In the genomic region with DNA sequence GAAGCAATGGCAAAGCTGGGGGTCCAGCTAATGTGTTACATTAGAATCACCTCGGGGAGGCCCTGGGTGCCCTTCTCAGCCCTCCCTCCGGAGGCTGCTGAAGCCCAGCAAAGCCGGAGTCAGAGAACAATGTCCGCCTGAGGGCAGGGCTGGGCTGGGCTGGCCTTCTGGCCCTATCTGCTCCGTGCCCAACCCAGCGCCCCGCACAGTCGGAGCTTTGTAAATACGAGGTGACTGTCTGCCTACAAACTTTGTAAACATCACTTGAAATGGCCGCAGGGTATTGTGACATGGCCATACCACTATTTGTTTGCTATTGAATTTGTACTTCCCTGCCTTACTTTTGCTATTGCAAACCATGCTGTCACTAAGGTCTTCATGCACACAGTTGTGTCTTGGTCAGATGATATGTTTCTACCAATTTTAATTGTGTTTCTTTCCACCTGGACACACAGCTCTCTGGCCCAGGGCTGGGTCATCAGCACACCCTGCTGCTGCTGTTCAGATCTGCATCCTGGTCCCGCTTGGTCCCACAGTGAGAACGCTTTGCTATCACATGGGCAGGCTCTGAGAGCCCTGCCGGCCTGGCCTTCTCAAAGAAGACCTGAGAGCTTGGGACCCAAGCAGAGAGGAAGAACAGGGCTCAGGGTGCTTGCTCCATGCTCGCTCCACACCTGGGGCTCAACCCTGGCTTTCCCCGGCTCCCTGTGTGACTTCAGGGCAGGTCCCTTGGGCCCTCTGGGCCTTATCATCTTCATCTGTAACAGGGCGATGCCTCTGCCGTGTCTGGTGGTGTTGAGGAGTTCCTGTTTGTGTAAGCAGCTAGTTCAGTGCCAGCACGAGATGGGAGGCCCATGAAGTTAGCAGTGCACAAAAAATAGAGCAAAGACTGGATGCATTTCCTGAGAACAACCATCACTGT, we compare ENCODE assay signal across 9 cellular contexts.
DNase-seq lines count a peak whose midpoint lies in the region; ATAC-seq, FAIRE-seq and TF ChIP-seq lines count a peak whose summit lies in the region.
"Had no signal": no experiment of that assay in that cellular context is flagged by ENCODE, and none has a peak within 500 bp of the region (broad histone marks: within the 10 kb centered on the region; RNA-seq: fewer than 3 reads in every experiment).

No MANE protein-coding gene starts in this region.

- H3K79me2 ChIP-seq in parathyroid adenoma: peaks cover 2% of the 10 kb centered on the region

- H3K4me1 ChIP-seq in parathyroid adenoma: peaks cover 20% of the 10 kb centered on the region
- peaks cover 0 to 13% (median 0%) of the 10 kb centered on the region in 4 donors for H3K4me1 ChIP-seq in tibial artery

- ATAC-seq in central memory CD8-positive, alpha-beta T cell (replicated peaks; ENCODE audit: extremely low read depth, poor library complexity, severe bottlenecking): peak; percentile 92
- ATAC-seq in HG03280 (IDR thresholded peaks at IDR 0.05; ENCODE audit: unreplicated experiment): no peak
- ATAC-seq in GM21717 (IDR thresholded peaks at IDR 0.05; ENCODE audit: unreplicated experiment): no peak

- H3K27ac ChIP-seq in parathyroid adenoma (peak overlapping the region; percentile 88), tibial artery (no peak overlapping the region)

- H3K27me3 ChIP-seq in parathyroid adenoma (ENCODE audit: control insufficient read depth, insufficient read depth, low read length): no peaks in the 10 kb centered on the region
- no peaks in the 10 kb centered on the region for H3K27me3 ChIP-seq in tibial artery

- peak overlapping the region; percentile 16 for H3K4me2 ChIP-seq in parathyroid adenoma (ENCODE audit: low read length)

- no peaks in the 10 kb centered on the region for H3K27me3 Mint-ChIP-seq in central memory CD8-positive, alpha-beta T cell
- H3K27me3 Mint-ChIP-seq: activated B cell treated with CpG ODN at 0.5 μM for 24 hours had no signal

- no peak overlapping the region for H3K9ac ChIP-seq in parathyroid adenoma

- intact Hi-C loops in tibial artery (cut with DNase I; ENCODE audit: low total_unique reads): no loop called here

- H3K9me3 ChIP-seq in parathyroid adenoma (ENCODE audit: control insufficient read depth, low read length) (no peaks in the 10 kb centered on the region), tibial artery (no peaks in the 10 kb centered on the region)

- H3K4me1 Mint-ChIP-seq in central memory CD8-positive, alpha-beta T cell: peaks cover 66% of the 10 kb centered on the region

- no peaks in the 10 kb centered on the region for H3K9me3 Mint-ChIP-seq in central memory CD8-positive, alpha-beta T cell
- H3K9me3 Mint-ChIP-seq: activated B cell treated with CpG ODN at 0.5 μM for 24 hours had no signal

- H3K4me3 ChIP-seq in parathyroid adenoma (ENCODE audit: low read depth, low read length) (no peak overlapping the region), tibial artery (no peak overlapping the region)

- H3K36me3 ChIP-seq in parathyroid adenoma (ENCODE audit: control insufficient read depth, insufficient read depth, low read length): no peaks in the 10 kb centered on the region
- H3K36me3 ChIP-seq in tibial artery: peaks cover 0 to 16% (median 0%) of the 10 kb centered on the region in 3 donors

- FAIRE-seq in GM18507 (lab: Jason Lieb, UNC): peak; percentile 24

- H2AFZ ChIP-seq in parathyroid adenoma: peak overlapping the region; percentile 74

- H3K4me3 Mint-ChIP-seq in central memory CD8-positive, alpha-beta T cell: peak overlapping the region; percentile 67
- H3K4me3 Mint-ChIP-seq: activated B cell treated with CpG ODN at 0.5 μM for 24 hours had no signal

- TF ChIP-seq CTCF in parathyroid adenoma (IDR thresholded peaks at IDR 0.05): no peak
- TF ChIP-seq CTCF in tibial artery (IDR thresholded peaks at IDR 0.05): no peak

- DNase-seq in GM18507 (ENCODE audit: extremely low spot score, insufficient read length, low read depth): no peak
- DNase-seq in T follicular helper cell (ENCODE audit: low read depth): peak; percentile 41
- peak in 1 of 2 donors; percentile 56 for DNase-seq in central memory CD8-positive, alpha-beta T cell (ENCODE audit: low spot score in 2 of 2)
- no peak for DNase-seq in tibial artery
- no peak for DNase-seq in DMS79 treated with DMSO at 0.1 percent for 48 hours (lab: John Stamatoyannopoulos, UW)
- DNase-seq: activated B cell treated with CpG ODN at 0.5 μM for 24 hours had no signal

- peaks cover 13% of the 10 kb centered on the region for H3K36me3 Mint-ChIP-seq in central memory CD8-positive, alpha-beta T cell (ENCODE audit: insufficient read depth)

- peak overlapping the region; percentile 94 for H3K27ac Mint-ChIP-seq in central memory CD8-positive, alpha-beta T cell (ENCODE audit: low read depth)
- H3K27ac Mint-ChIP-seq: activated B cell treated with CpG ODN at 0.5 μM for 24 hours had no signal
